8 cellular contexts compared by ENCODE assay signal in the genomic region with DNA sequence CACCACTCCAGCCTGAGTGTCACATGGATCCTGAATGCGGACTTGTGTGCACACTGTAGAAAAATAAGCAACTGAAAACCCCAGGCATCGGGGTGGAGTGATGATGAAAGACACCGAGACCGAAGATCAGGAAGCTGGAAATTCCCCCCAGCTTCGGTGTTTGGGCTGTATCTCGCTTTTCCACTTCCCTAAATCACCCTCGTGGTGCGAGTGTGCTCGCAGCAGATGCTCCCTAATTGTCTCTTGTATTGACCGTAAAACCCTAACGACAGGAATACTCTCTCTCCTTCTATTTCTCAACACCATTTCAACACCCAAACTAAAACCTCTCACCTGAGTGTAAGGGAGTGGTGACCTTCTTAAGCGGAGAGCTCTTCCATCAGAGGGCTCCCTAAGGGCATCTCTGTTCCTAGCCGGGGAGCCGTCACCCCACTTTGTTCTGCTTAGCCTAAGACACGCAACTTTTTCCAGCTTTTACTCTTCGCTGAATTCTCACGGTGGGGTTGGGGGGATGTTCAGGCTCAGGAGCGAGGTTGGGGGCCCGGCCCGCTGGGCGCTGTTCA. TPM values are rescaled to one million over a fixed set of nuclear protein-coding genes. Genes with fewer than 3 reads are reported as not detected.
DNase-seq lines count a peak whose midpoint lies in the region; ATAC-seq and TF ChIP-seq lines count a peak whose summit lies in the region.

No MANE protein-coding gene starts in this region.

- H3K36me3 ChIP-seq in WERI-Rb-1 (no peaks in the 10 kb centered on the region), esophagus (ENCODE audit: control insufficient read depth in 2 of 2, insufficient read depth in 2 of 2, low read length in 1 of 2) (no peaks in the 10 kb centered on the region), neural cell (ENCODE audit: insufficient read depth, low read length) (no peaks in the 10 kb centered on the region)

- TF ChIP-seq CTCF in WERI-Rb-1 (IDR thresholded peaks at IDR 0.05; ENCODE audit: low read depth, low read length) (no peak), neural cell (IDR thresholded peaks at IDR 0.05; ENCODE audit: poor library complexity, severe bottlenecking) (no peak)

- H3K27me3 ChIP-seq in WERI-Rb-1 (ENCODE audit: insufficient read depth, low read depth, severe bottlenecking) = no peaks in the 10 kb centered on the region
- peaks cover 0 to 3% of the 10 kb centered on the region in 2 donors for H3K27me3 ChIP-seq in esophagus (ENCODE audit: control insufficient read depth in 1 of 2, insufficient read depth in 2 of 2, low read length in 2 of 2)
- no peaks in the 10 kb centered on the region for H3K27me3 ChIP-seq in neural cell (ENCODE audit: insufficient read depth, low read depth, low read length)

- 1 to 3% methylated on average over 21 of the region's 21 CpGs for WGBS in esophagus, 2 donors

- peak overlapping the region; percentile 63 for H3K9ac ChIP-seq in neural cell (ENCODE audit: low read length)

- no peak for TF ChIP-seq EP300 in neural cell (conservative IDR thresholded peaks at IDR 0.05; ENCODE audit: poor library complexity, severe bottlenecking)

- H3K79me2 ChIP-seq in neural cell (replicated peaks; ENCODE audit: insufficient read depth, low read length) = no peaks in the 10 kb centered on the region

- peak overlapping the region; percentile 72 for H3K4me2 ChIP-seq in neural cell (ENCODE audit: low read length)

- peak overlapping the region; percentile 58 for H3K4me3 ChIP-seq in WERI-Rb-1 (ENCODE audit: low read depth, low read length)
- H3K4me3 ChIP-seq in esophagus (ENCODE audit: low read depth in 1 of 2, low read length in 2 of 2) = peak overlapping the region; percentile 63 to 70
- H3K4me3 ChIP-seq in neural cell (ENCODE audit: low read length) = peak overlapping the region; percentile 72

- no peak for TF ChIP-seq RAD21 in neural cell (conservative IDR thresholded peaks at IDR 0.05)

- no peaks in the 10 kb centered on the region for H4K20me1 ChIP-seq in neural cell (ENCODE audit: insufficient read depth)

- peak overlapping the region; percentile 60 for H2AFZ ChIP-seq in neural cell (ENCODE audit: low read depth, low read length)

- DNase-seq in WERI-Rb-1 (no peak), ecto neural progenitor cell (ENCODE audit: low spot score) (no peak)
- no peak for DNase-seq in activated CD4-positive, CD25-positive, alpha-beta regulatory T cell treated with anti-CD3 and anti-CD28 coated beads, Interleukin-2, amount 50 U/mL, for 72 hours

- H3K9me2 ChIP-seq in neural cell (ENCODE audit: insufficient read depth, low read length) = no peaks in the 10 kb centered on the region

- H3K9me3 ChIP-seq in WERI-Rb-1 (ENCODE audit: severe bottlenecking) (no peaks in the 10 kb centered on the region), esophagus (ENCODE audit: control insufficient read depth in 2 of 2, insufficient read depth in 1 of 2, low read depth in 1 of 2, low read length in 1 of 2) (no peaks in the 10 kb centered on the region), neural cell (ENCODE audit: low read length) (no peaks in the 10 kb centered on the region)

- H3F3A ChIP-seq in neural cell (ENCODE audit: insufficient read depth, low read length, poor library complexity, severe bottlenecking) = no peaks in the 10 kb centered on the region

- no peak overlapping the region; the same call in 1 of the 2 replicates for H3K27ac ChIP-seq in WERI-Rb-1
- H3K27ac ChIP-seq in esophagus (ENCODE audit: low read depth in 2 of 2, low read length in 1 of 2) = peak overlapping the region in 1 of 2 donors; percentile 50
- no peak overlapping the region for H3K27ac ChIP-seq in neural cell (ENCODE audit: low read length)

- H3K4me1 ChIP-seq in esophagus (ENCODE audit: control insufficient read depth in 2 of 2, insufficient read depth in 2 of 2, low read length in 1 of 2) = peaks cover 0 to 3% of the 10 kb centered on the region in 2 donors

- peak; percentile 22 for ATAC-seq in GM18907 (IDR thresholded peaks at IDR 0.05; ENCODE audit: unreplicated experiment)
- ATAC-seq in HG03432 (IDR thresholded peaks at IDR 0.05; ENCODE audit: unreplicated experiment) = peak; percentile 8
- no peak for ATAC-seq in GM21367 (IDR thresholded peaks at IDR 0.05; ENCODE audit: unreplicated experiment)

TF ChIP-seq in neural cell, 6 proteins besides CTCF, POLR2A, EP300 and RAD21:
- TF ChIP-seq POLR2AphosphoS5 (IDR thresholded peaks at IDR 0.05) (no peak), MXI1 (conservative IDR thresholded peaks at IDR 0.05; ENCODE audit: poor library complexity, severe bottlenecking) (no peak), EZH2 (IDR thresholded peaks at IDR 0.05; ENCODE audit: borderline replicate concordance, insufficient read depth, low read length, poor library complexity, severe bottlenecking) (no peak), SMC3 (conservative IDR thresholded peaks at IDR 0.05; ENCODE audit: poor library complexity) (no peak), TAF1 (IDR thresholded peaks at IDR 0.05; ENCODE audit: low read depth) (no peak)
- TF ChIP-seq, protein P1, sequence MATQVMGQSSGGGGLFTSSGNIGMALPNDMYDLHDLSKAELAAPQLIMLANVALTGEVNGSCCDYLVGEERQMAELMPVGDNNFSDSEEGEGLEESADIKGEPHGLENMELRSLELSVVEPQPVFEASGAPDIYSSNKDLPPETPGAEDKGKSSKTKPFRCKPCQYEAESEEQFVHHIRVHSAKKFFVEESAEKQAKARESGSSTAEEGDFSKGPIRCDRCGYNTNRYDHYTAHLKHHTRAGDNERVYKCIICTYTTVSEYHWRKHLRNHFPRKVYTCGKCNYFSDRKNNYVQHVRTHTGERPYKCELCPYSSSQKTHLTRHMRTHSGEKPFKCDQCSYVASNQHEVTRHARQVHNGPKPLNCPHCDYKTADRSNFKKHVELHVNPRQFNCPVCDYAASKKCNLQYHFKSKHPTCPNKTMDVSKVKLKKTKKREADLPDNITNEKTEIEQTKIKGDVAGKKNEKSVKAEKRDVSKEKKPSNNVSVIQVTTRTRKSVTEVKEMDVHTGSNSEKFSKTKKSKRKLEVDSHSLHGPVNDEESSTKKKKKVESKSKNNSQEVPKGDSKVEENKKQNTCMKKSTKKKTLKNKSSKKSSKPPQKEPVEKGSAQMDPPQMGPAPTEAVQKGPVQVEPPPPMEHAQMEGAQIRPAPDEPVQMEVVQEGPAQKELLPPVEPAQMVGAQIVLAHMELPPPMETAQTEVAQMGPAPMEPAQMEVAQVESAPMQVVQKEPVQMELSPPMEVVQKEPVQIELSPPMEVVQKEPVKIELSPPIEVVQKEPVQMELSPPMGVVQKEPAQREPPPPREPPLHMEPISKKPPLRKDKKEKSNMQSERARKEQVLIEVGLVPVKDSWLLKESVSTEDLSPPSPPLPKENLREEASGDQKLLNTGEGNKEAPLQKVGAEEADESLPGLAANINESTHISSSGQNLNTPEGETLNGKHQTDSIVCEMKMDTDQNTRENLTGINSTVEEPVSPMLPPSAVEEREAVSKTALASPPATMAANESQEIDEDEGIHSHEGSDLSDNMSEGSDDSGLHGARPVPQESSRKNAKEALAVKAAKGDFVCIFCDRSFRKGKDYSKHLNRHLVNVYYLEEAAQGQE (IDR thresholded peaks at IDR 0.05; ENCODE audit: borderline replicate concordance) = no peak

RNA-seq across cellular contexts. Expression of gene GRK3, which starts 0.6 kb away (rescaled TPM):
- polyA plus RNA-seq in esophagus (under 1 TPM; 0.41 to 0.51 TPM), neural cell (9.8 and 11.4 TPM in 2 replicates)
- 27.5 and 33.1 TPM in 2 replicates for polyA minus RNA-seq in neural cell
